In the genomic region with DNA sequence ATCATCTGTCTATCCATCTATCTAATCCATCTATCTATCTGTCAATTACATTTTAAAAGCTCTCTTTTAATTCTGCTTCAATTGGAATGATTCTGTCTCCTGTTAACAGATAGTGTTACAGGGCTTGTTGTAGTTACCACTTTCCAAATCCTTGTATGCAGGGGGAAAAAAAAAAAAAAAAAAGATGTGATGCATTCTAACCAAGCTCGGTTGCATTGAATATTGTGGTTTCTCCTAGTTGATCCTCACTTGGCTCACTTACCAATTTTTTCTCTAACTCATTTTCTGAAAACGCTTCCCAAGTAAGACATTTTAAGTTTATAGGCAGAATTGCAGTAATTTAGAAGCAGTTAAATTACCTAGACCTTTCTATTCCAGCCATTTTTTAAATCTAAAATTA, we compare ENCODE assay signal across 17 cellular contexts.
"Had no signal": no experiment of that assay in that cellular context is flagged by ENCODE, and none has a peak within 500 bp of the region (broad histone marks: within the 10 kb centered on the region; RNA-seq: fewer than 3 reads in every experiment).

No MANE protein-coding gene starts in this region.

- H3K9me3 ChIP-seq: MG63, SK-N-SH had no signal

- H3K27me3 ChIP-seq: MG63 had no signal

- H3K9ac ChIP-seq: SK-N-SH had no signal

- H3K4me3 ChIP-seq: MG63 had no signal

- H3K36me3 ChIP-seq: MG63 had no signal

- H3K4me2 ChIP-seq: SK-N-SH had no signal

- DNase-seq: KBM-7, MG63, NCI-H1092, NCI-H1105 treated with DMSO at 0.1 percent for 48 hours, NCI-H1417 treated with DMSO at 0.1 percent for 48 hours, NCI-H146, NCI-H1694 treated with DMSO at 0.1 percent for 48 hours, NCI-H1930, NCI-H2081, NCI-H2107, NCI-H2227 treated with DMSO at 0.1 percent for 48 hours, NCI-H524, NCI-H69, NCI-H774, Right ventricle myocardium superior, RPMI8226, SK-N-SH had no signal
